In genomic region chr7:76974793-76975579, GRCh38 we compare ENCODE assay signal across 17 cellular contexts. TPM values are rescaled to one million over a fixed set of nuclear protein-coding genes. Genes with fewer than 3 reads are reported as not detected.
"Had no signal": no experiment of that assay in that cellular context is flagged by ENCODE, and none has a peak within 500 bp of the region (broad histone marks: within the 10 kb centered on the region; RNA-seq: fewer than 3 reads in every experiment).

No MANE protein-coding gene starts in this region.

RNA-seq across cellular contexts. Expression of gene SPDYE17, which starts 57.2 kb away (rescaled TPM):
- total RNA-seq: activated CD4-positive, alpha-beta memory T cell treated with anti-CD3 and anti-CD28 coated beads for 36 hours; activated CD4-positive, alpha-beta T cell treated with anti-CD3 and anti-CD28 coated beads for 36 hours; activated CD8-positive, alpha-beta memory T cell treated with anti-CD3 and anti-CD28 coated beads for 36 hours; activated CD8-positive, alpha-beta T cell treated with anti-CD3 and anti-CD28 coated beads for 36 hours; activated naive CD4-positive, alpha-beta T cell treated with anti-CD3 and anti-CD28 coated beads for 36 hours; activated naive CD4-positive, alpha-beta T cell treated with anti-CD3 and anti-CD28 coated beads, Interleukin-2, amount 50 U/mL, for 72 hours; activated naive CD8-positive, alpha-beta T cell treated with anti-CD3 and anti-CD28 coated beads for 36 hours; activated T-cell treated with anti-CD3 and anti-CD28 coated beads, Interleukin-2, amount 50 U/mL, for 4 hours; activated T-cell treated with anti-CD3 and anti-CD28 coated beads, Interleukin-2, amount 50 U/mL, for 72 hours; activated T-helper 1 cell treated with anti-CD3 and anti-CD28 coated beads, Interleukin-12 subunit alpha, Interleukin-12 subunit beta, Interleukin-2, Interleukin-4 antibody, amounts not matched to agents 30 ng/mL and 10 ng/mL and 1 ng/mL, durations not matched to agents 14 hours and 24 hours and 36 hours; activated T-helper 17 cell treated with anti-CD3 and anti-CD28 coated beads, Interleukin-2, amount 50 U/mL, for 72 hours; adrenal gland; aorta; astrocyte; body of pancreas; breast epithelium; cardiac muscle cell had no signal
- polyA plus RNA-seq: adrenal gland, aorta, cardiac muscle cell had no signal
